In genomic region chr1:232407120-232407519, GRCh38 we compare ENCODE assay signal across 26 cellular contexts.
"Had no signal": no experiment of that assay in that cellular context is flagged by ENCODE, and none has a peak within 500 bp of the region (broad histone marks: within the 10 kb centered on the region; RNA-seq: fewer than 3 reads in every experiment).

No MANE protein-coding gene starts in this region.

- H3K27me3 ChIP-seq: stomach, suprapubic skin, testis, thyroid gland, tibial artery, tibial nerve, transverse colon, upper lobe of left lung, upper lobe of right lung, uterus, vagina had no signal

- ATAC-seq: stimulated activated effector memory CD8-positive, alpha-beta T cell treated with anti-CD3 and anti-CD28 coated beads, Interleukin-12 subunit alpha, Interleukin-12 subunit beta, amount 100 ng/mL, for 72 hours; stimulated activated memory B cell treated with anti-CD40 and anti-IgM and Interleukin-4, amounts not matched to agents 10 μg/mL and 1 μg/mL and 100 μg/mL, for 72 hours; stimulated activated naive B cell treated with anti-CD40 and anti-IgM and Interleukin-4, amounts not matched to agents 10 μg/mL and 1 μg/mL and 100 μg/mL, for 72 hours; stimulated activated naive CD8-positive, alpha-beta T cell treated with anti-CD3 and anti-CD28 coated beads, Interleukin-15, amount 100 ng/mL, for 72 hours; stimulated activated naive CD8-positive, alpha-beta T cell treated with anti-CD3 and anti-CD28 coated beads, Interleukin-15, Interleukin-2, amounts not matched to agents 100 U/mL and 50 U/mL, for 24 hours; upper lobe of right lung had no signal

- H3K27ac ChIP-seq: stomach, suprapubic skin, testis, thoracic aorta, thyroid gland, tibial artery, tibial nerve, transverse colon, upper lobe of left lung, upper lobe of right lung, uterus, vagina had no signal

- H3K36me3 ChIP-seq: thoracic aorta, uterus had no signal

- DNase-seq: stimulated activated CD4-positive, alpha-beta T cell treated with anti-CD3 and anti-CD28 coated beads, Interleukin-2, amount 100 ng/mL, for 48 hours; stimulated activated CD4-positive, alpha-beta T cell treated with anti-CD3 and anti-CD28 coated beads, Interleukin-4, amount 100 ng/mL, for 1 hour; stimulated activated CD4-positive, alpha-beta T cell treated with anti-CD3 and anti-CD28 coated beads, Interleukin-4, amount 100 ng/mL, for 24 hours; stimulated activated CD4-positive, alpha-beta T cell treated with anti-CD3 and anti-CD28 coated beads, Interleukin-4, amount 100 ng/mL, for 4 hours; stimulated activated CD8-positive, alpha-beta memory T cell treated with anti-CD3 and anti-CD28 coated beads, Interleukin-4, amount 100 ng/mL, for 48 hours; stimulated activated naive B cell treated with anti-CD40 and anti-IgM and Interleukin-4, amounts not matched to agents 10 μg/mL and 1 μg/mL and 100 μg/mL, for 72 hours; stimulated activated naive CD4-positive, alpha-beta T cell; stimulated activated naive CD4-positive, alpha-beta T cell treated with Interleukin-2 at 50 U/mL for 16 hours; stimulated activated naive CD8-positive, alpha-beta T cell treated with anti-CD3 and anti-CD28 coated beads, Interleukin-15, amount 100 ng/mL, for 72 hours; stimulated activated naive CD8-positive, alpha-beta T cell treated with anti-CD3 and anti-CD28 coated beads, Interleukin-15, Interleukin-2, amounts not matched to agents 100 U/mL and 50 U/mL, for 24 hours; stomach; substantia nigra; testis; thyroid gland; tibial artery; transverse colon; trophoblast cell; upper lobe of left lung; upper lobe of right lung; uterus had no signal

- H3K4me3 ChIP-seq: stomach, suprapubic skin, testis, thoracic aorta, thyroid gland, tibial artery, tibial nerve, transverse colon, upper lobe of left lung, upper lobe of right lung, uterus, vagina had no signal

- H3K9me3 ChIP-seq: testis, thyroid gland, uterus had no signal

- H3K4me1 ChIP-seq: stomach, suprapubic skin, testis, thyroid gland, tibial artery, transverse colon, upper lobe of left lung, upper lobe of right lung, uterus, vagina had no signal
